In genomic region chr10:102066421-102067068, GRCh38 we compare ENCODE assay signal across 8 cellular contexts. TPM values are rescaled to one million over a fixed set of nuclear protein-coding genes. Genes with fewer than 3 reads are reported as not detected.
DNase-seq lines count a peak whose midpoint lies in the region; ATAC-seq and TF ChIP-seq lines count a peak whose summit lies in the region.

No MANE protein-coding gene starts in this region.

- H3K79me2 ChIP-seq in PC-9 (ENCODE audit: low read depth) = peaks cover 23% of the 10 kb centered on the region

- DNase-seq in GM12864 (ENCODE audit: low read depth) = no peak
- no peak for DNase-seq in PC-9
- no peak for DNase-seq in epithelial cell of proximal tubule (ENCODE audit: low read depth)
- no peak for DNase-seq in retinal pigment epithelial cell (ENCODE audit: low read depth)
- no peak for DNase-seq in DMS153 (lab: John Stamatoyannopoulos, UW)

- no peaks in the 10 kb centered on the region for H3K36me3 ChIP-seq in PC-9 (ENCODE audit: low read depth)

- TF ChIP-seq CTCF in GM12864 (IDR thresholded peaks at IDR 0.05; ENCODE audit: low read depth, low read length, missing control alignments) (no peak), PC-9 (conservative IDR thresholded peaks at IDR 0.05) (no peak), epithelial cell of proximal tubule (conservative IDR thresholded peaks at IDR 0.05; ENCODE audit: low read depth, low read length) (no peak), retinal pigment epithelial cell (conservative IDR thresholded peaks at IDR 0.05; ENCODE audit: low read depth, low read length) (no peak)

- H3K4me1 ChIP-seq in PC-9 (replicated peaks; ENCODE audit: insufficient read depth) = 0 out of 2 replicates have a peak, but pooled peaks cover 6% of the 10 kb centered on the region

- H3K4me2 ChIP-seq in PC-9 = peak overlapping the region; percentile 92

- H3K4me3 ChIP-seq in GM12864 (ENCODE audit: low read depth, low read length) (peak overlapping the region; percentile 86), PC-9 (peak overlapping the region; percentile 81; the same call in 1 of the 2 replicates), epithelial cell of proximal tubule (ENCODE audit: low read depth, low read length) (peak overlapping the region; percentile 89), retinal pigment epithelial cell (ENCODE audit: low read length) (peak overlapping the region; percentile 62)

- no peak overlapping the region for H2AFZ ChIP-seq in PC-9

- POLR2A ChIA-PET in PC-9 (lab: Charles Lee; ENCODE audit: unreplicated experiment) = interaction anchor here (0.6 kb wide), 1 partner anchor 776 kb away, joined by 3 read pairs; no protein-coding TSS in a partner anchor

- BruUV-seq in PC-9 (replicated peaks; lab: Mats Ljungman, UMichigan) = TSS peak; percentile 46

- H3K27ac ChIP-seq in PC-9 = no peak overlapping the region

- intact Hi-C loops in PC-9 (cut with micrococcal nuclease; ENCODE audit: unreplicated experiment) = no loop called here

- H4K20me1 ChIP-seq in PC-9 (ENCODE audit: insufficient read depth) = 0 out of 2 replicates have a peak, but pooled peaks cover 4% of the 10 kb centered on the region

- peaks cover 7% of the 10 kb centered on the region for H3F3A ChIP-seq in PC-9 (ENCODE audit: insufficient read depth, low read depth)

- no peaks in the 10 kb centered on the region for H3K9me2 ChIP-seq in PC-9 (ENCODE audit: insufficient read depth)

- ATAC-seq in GM21723 (IDR thresholded peaks at IDR 0.05; ENCODE audit: unreplicated experiment) (no peak), HG03139 (IDR thresholded peaks at IDR 0.05; ENCODE audit: unreplicated experiment) (no peak), GM19452 (IDR thresholded peaks at IDR 0.05; ENCODE audit: unreplicated experiment) (no peak)

- CTCF ChIA-PET in PC-9 (lab: Charles Lee) = interaction anchor here (0.6 to 1.0 kb wide), 3 partner anchors 10 to 285 kb away, joined by 3 to 4 read pairs (median 3); partner anchors contain the start of gene ARMH3

- no peaks in the 10 kb centered on the region for H3K9me3 ChIP-seq in PC-9 (ENCODE audit: insufficient read depth, low read depth)

- no peaks in the 10 kb centered on the region for H3K27me3 ChIP-seq in PC-9 (ENCODE audit: insufficient read depth, low read depth)

RNA-seq across cellular contexts. Expression of gene HPS6, which starts 1.4 kb away (rescaled TPM):
- total RNA-seq in PC-9 (2021) (12.5 and 16.9 TPM in 2 replicates), epithelial cell of proximal tubule (47.6 and 52.6 TPM in 2 replicates)

RNA-seq across cellular contexts. Expression of gene ARMH3, which starts 10.6 kb away (rescaled TPM):
- total RNA-seq in PC-9 (2021) (12.0 and 12.8 TPM in 2 replicates), epithelial cell of proximal tubule (6.6 and 9.5 TPM in 2 replicates)

RNA-seq across cellular contexts. Expression of gene LDB1, which starts 53.6 kb away (rescaled TPM):
- total RNA-seq in PC-9 (2021) = 31.2 and 38.5 TPM in 2 replicates
- 24.5 and 29.5 TPM in 2 replicates for total RNA-seq in epithelial cell of proximal tubule
